ENCODE assay signal across 20 cellular contexts in the genomic region with DNA sequence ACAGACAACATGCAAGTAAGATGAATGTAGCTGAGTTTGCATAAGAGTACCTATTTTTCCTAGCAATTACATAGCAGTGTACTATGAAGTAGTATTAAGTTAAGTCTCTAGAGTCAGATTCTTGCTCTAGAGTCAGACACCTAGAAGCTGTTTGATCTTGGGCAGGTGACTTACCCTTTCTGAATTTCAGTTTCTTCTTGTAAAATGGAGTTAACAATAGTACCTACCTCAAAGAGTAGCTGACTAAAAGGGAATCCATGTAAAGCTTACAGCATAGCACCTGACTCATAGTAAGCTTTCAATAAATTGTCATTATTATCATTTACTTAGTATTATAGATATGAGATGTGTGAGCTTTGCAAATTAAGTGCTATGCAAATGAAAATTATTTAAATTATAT. TPM values are rescaled to one million over a fixed set of nuclear protein-coding genes. Genes with fewer than 3 reads are reported as not detected.
DNase-seq lines count a peak whose midpoint lies in the region; ATAC-seq and TF ChIP-seq lines count a peak whose summit lies in the region.
"Had no signal": no experiment of that assay in that cellular context is flagged by ENCODE, and none has a peak within 500 bp of the region (broad histone marks: within the 10 kb centered on the region; RNA-seq: fewer than 3 reads in every experiment).

No MANE protein-coding gene starts in this region.

- peaks cover 7% of the 10 kb centered on the region; the same call in 1 of the 2 replicates for H3K4me1 ChIP-seq in Panc1 (ENCODE audit: control insufficient read depth, insufficient read depth, low read length)
- no peaks in the 10 kb centered on the region for H3K4me1 ChIP-seq in body of pancreas
- H3K4me1 ChIP-seq: Peyer's patch had no signal

- H3K36me3 ChIP-seq in Panc1 (ENCODE audit: control insufficient read depth, insufficient read depth, low read length), result no peaks in the 10 kb centered on the region
- no peaks in the 10 kb centered on the region for H3K36me3 ChIP-seq in body of pancreas (replicated peaks in 1 of 2; ENCODE audit: insufficient read depth in 1 of 2, low read depth in 2 of 2)
- H3K36me3 ChIP-seq: MG63, Peyer's patch had no signal

- H3K27me3 ChIP-seq in Panc1 (ENCODE audit: control insufficient read depth, insufficient read depth, low read length), result no peaks in the 10 kb centered on the region
- no peaks in the 10 kb centered on the region for H3K27me3 ChIP-seq in body of pancreas
- H3K27me3 ChIP-seq: MG63, Peyer's patch had no signal

- H3K9me3 Mint-ChIP-seq in activated T-cell treated with anti-CD3 and anti-CD28 coated beads, Interleukin-2, amount 50 U/mL, for 72 hours, result no peaks in the 10 kb centered on the region
- no peaks in the 10 kb centered on the region for H3K9me3 Mint-ChIP-seq in stimulated activated naive B cell treated with anti-CD40 and anti-IgM and Interleukin-4, amounts not matched to agents 10 μg/mL and 1 μg/mL and 100 μg/mL, for 72 hours
- H3K9me3 Mint-ChIP-seq: CD4-positive, alpha-beta T cell; GM23338 had no signal

- TF ChIP-seq CTCF in Panc1 (IDR thresholded peaks at IDR 0.05) (no peak), body of pancreas (IDR thresholded peaks at IDR 0.05) (no peak)

- H3K27ac ChIP-seq in Panc1 (ENCODE audit: low read length) (peak overlapping the region; percentile 68; the same call in 1 of the 2 replicates), body of pancreas (no peak overlapping the region)
- H3K27ac ChIP-seq: KMS-11, Peyer's patch had no signal

- no peak overlapping the region for H3K4me3 ChIP-seq in Panc1 (ENCODE audit: low read depth in 2 of 2, low read length in 2 of 2)
- no peak overlapping the region for H3K4me3 ChIP-seq in body of pancreas
- H3K4me3 ChIP-seq: GM23338, MG63, Peyer's patch had no signal

- H3K4me1 Mint-ChIP-seq in activated T-cell treated with anti-CD3 and anti-CD28 coated beads, Interleukin-2, amount 50 U/mL, for 72 hours (ENCODE audit: low read depth), result peaks cover 29% of the 10 kb centered on the region
- peaks cover 15 to 43% of the 10 kb centered on the region in 2 donors for H3K4me1 Mint-ChIP-seq in stimulated activated naive B cell treated with anti-CD40 and anti-IgM and Interleukin-4, amounts not matched to agents 10 μg/mL and 1 μg/mL and 100 μg/mL, for 72 hours

- no peak overlapping the region for H3K4me3 Mint-ChIP-seq in activated T-cell treated with anti-CD3 and anti-CD28 coated beads, Interleukin-2, amount 50 U/mL, for 72 hours
- H3K4me3 Mint-ChIP-seq in stimulated activated naive B cell treated with anti-CD40 and anti-IgM and Interleukin-4, amounts not matched to agents 10 μg/mL and 1 μg/mL and 100 μg/mL, for 72 hours, result no peak overlapping the region
- H3K4me3 Mint-ChIP-seq: CD4-positive, alpha-beta T cell; GM23338 had no signal

- peak; percentile 72 to 83 for ATAC-seq in activated T-cell treated with anti-CD3 and anti-CD28 coated beads, Interleukin-2, amount 50 U/mL, for 72 hours (replicated peaks in 1 of 2)
- ATAC-seq in GM18868 (IDR thresholded peaks at IDR 0.05; ENCODE audit: unreplicated experiment) (peak; percentile 67), Panc1 (no peak), body of pancreas (no peak)
- peak; percentile 26 to 33 for ATAC-seq in stimulated activated naive B cell treated with anti-CD40 and anti-IgM and Interleukin-4, amounts not matched to agents 10 μg/mL and 1 μg/mL and 100 μg/mL, for 72 hours (replicated peaks)
- ATAC-seq: GM23338 had no signal

- TF ChIP-seq POLR2A in body of pancreas (IDR thresholded peaks at IDR 0.05), result no peak

- no peaks in the 10 kb centered on the region for H3K9me3 ChIP-seq in Panc1 (ENCODE audit: control insufficient read depth, insufficient read depth, low read depth, low read length)
- H3K9me3 ChIP-seq in body of pancreas, result no peaks in the 10 kb centered on the region
- H3K9me3 ChIP-seq: MG63, Peyer's patch, SK-N-SH had no signal

- in situ Hi-C loops in Panc1 (cut with HindIII; ENCODE audit: low pct_unique_long_range_greater_than_20kb, low sequenced_read_pairs), result no loop called here

- CTCF ChIA-PET in Panc1 (lab: Charles Lee), result interaction anchor here (0.9 to 1.5 kb wide), 3 partner anchors 13 to 177 kb away, joined by 4 to 5 read pairs (median 5); no protein-coding TSS in a partner anchor

- H3K27ac Mint-ChIP-seq in activated T-cell treated with anti-CD3 and anti-CD28 coated beads, Interleukin-2, amount 50 U/mL, for 72 hours, result no peak overlapping the region
- H3K27ac Mint-ChIP-seq in stimulated activated naive B cell treated with anti-CD40 and anti-IgM and Interleukin-4, amounts not matched to agents 10 μg/mL and 1 μg/mL and 100 μg/mL, for 72 hours, result no peak overlapping the region
- H3K27ac Mint-ChIP-seq: CD4-positive, alpha-beta T cell; GM23338 had no signal

- no TSS peak for BruUV-seq in Panc1 (replicated peaks; lab: Mats Ljungman, UMichigan)

- DNase-seq in activated T-cell treated with anti-CD3 and anti-CD28 coated beads, Interleukin-2, amount 50 U/mL, for 72 hours, result no peak
- no peak for DNase-seq in activated T-cell treated with anti-CD3 and anti-CD28 coated beads, Interleukin-2, amount 50 U/mL, for 48 hours
- DNase-seq in Panc1 (ENCODE audit: low read depth, low spot score) (no peak), NCI-H146 treated with DMSO at 0.1 percent for 48 hours (lab: John Stamatoyannopoulos, UW; ENCODE audit: unreplicated experiment) (no peak), GF-D8 (lab: John Stamatoyannopoulos, UW) (no peak), body of pancreas (no peak)
- no peak for DNase-seq in stimulated activated naive B cell treated with anti-CD40 and anti-IgM and Interleukin-4, amounts not matched to agents 10 μg/mL and 1 μg/mL and 100 μg/mL, for 72 hours
- DNase-seq: ACHN; Calu3; CD4-positive, alpha-beta T cell; DMS79; MG63; NCI-H1092 treated with DMSO at 0.1 percent for 48 hours; NCI-H187; Peyer's patch; Right ventricle myocardium superior; SK-N-SH had no signal

- intact Hi-C loops in Panc1 (cut with micrococcal nuclease; ENCODE audit: unreplicated experiment) (no loop called here), body of pancreas (cut with DNase I) (no loop called here)

- POLR2A ChIA-PET in Panc1 (lab: Charles Lee), result interaction anchor here (0.6 to 0.7 kb wide), 2 partner anchors 171 to 244 kb away, joined by 3 to 19 read pairs; no protein-coding TSS in a partner anchor

- no peaks in the 10 kb centered on the region for H3K27me3 Mint-ChIP-seq in activated T-cell treated with anti-CD3 and anti-CD28 coated beads, Interleukin-2, amount 50 U/mL, for 72 hours (ENCODE audit: low read depth)
- no peaks in the 10 kb centered on the region for H3K27me3 Mint-ChIP-seq in stimulated activated naive B cell treated with anti-CD40 and anti-IgM and Interleukin-4, amounts not matched to agents 10 μg/mL and 1 μg/mL and 100 μg/mL, for 72 hours
- H3K27me3 Mint-ChIP-seq: CD4-positive, alpha-beta T cell had no signal

- no peaks in the 10 kb centered on the region for H3K36me3 Mint-ChIP-seq in activated T-cell treated with anti-CD3 and anti-CD28 coated beads, Interleukin-2, amount 50 U/mL, for 72 hours (ENCODE audit: insufficient read depth in 2 of 2)
- H3K36me3 Mint-ChIP-seq in stimulated activated naive B cell treated with anti-CD40 and anti-IgM and Interleukin-4, amounts not matched to agents 10 μg/mL and 1 μg/mL and 100 μg/mL, for 72 hours, result no peaks in the 10 kb centered on the region

RNA-seq across cellular contexts. Expression of gene PTPRJ, which starts 47.8 kb away (rescaled TPM):
- 10 to 100 TPM; 36.6 to 50.6 TPM for total RNA-seq in activated T-cell treated with anti-CD3 and anti-CD28 coated beads, Interleukin-2, amount 50 U/mL, for 72 hours
- total RNA-seq in Panc1 (2021; ENCODE audit: unreplicated experiment), result 73.6 TPM
- polyA plus RNA-seq in Panc1 (2012; ENCODE audit: insufficient read length), result 22.0 TPM
- 10 to 100 TPM; 10.9 to 17.1 TPM for total RNA-seq in body of pancreas

Comparison
In these comparisons a context has a peak if more than half of its experiments do, and no peak if none do; other contexts are left out.
1. ATAC-seq: peak in activated T-cell treated with anti-CD3 and anti-CD28 coated beads, Interleukin-2, amount 50 U/mL, for 72 hours (2 of 2), GM18868 (single experiment) and stimulated activated naive B cell treated with anti-CD40 and anti-IgM and Interleukin-4, amounts not matched to agents 10 μg/mL and 1 μg/mL and 100 μg/mL, for 72 hours (2 of 2); none in Panc1 (single experiment) and body of pancreas (single experiment).